Comparison of ENCODE assay signal across 8 cellular contexts in the genomic region with DNA sequence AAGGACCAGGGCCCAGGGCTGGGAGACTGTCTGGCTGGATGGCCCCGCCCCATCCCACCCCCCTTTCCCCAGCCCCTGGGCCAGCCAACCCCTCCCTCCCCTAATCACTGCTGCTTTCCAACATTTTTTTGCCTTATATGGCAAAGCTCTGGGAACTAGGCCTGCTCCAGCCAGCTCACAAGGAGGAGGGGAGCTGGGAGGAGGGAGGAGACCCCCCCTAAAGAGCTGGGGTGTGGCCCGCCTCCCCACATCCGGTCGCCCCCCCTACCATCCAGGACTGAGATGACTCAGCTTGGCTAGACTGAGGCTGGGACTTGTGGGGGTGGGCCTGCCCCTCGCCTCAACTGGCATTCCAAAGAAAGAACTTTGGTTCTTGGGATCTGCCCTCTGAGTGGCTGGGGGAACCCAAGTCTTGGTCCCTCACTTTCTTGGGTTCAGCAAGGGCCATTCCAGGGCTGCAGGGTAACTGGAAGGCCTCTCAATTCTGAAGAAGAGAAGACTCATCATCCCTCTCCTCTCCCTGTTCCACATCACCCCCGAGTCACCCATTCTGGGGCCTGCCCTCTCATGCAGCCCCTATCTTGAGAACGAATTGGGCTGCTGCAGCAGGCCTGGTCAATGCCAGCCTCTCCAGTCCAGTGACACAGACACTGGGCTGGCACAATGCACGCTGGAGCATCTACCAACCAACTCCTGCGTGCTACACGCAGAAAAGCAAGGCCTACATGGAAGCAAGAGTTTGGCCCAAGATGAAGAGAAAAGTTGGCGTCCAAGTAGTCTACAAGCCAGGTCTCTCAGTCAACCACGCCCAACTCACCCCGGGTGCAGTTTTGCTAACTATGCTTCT. TPM values are rescaled to one million over a fixed set of nuclear protein-coding genes. Genes with fewer than 3 reads are reported as not detected.
DNase-seq lines count a peak whose midpoint lies in the region; ATAC-seq and TF ChIP-seq lines count a peak whose summit lies in the region.

No MANE protein-coding gene starts in this region.

- TF ChIP-seq POLR2A in ovary (IDR thresholded peaks at IDR 0.05), result peak; percentile 39
- TF ChIP-seq POLR2A in upper lobe of left lung (IDR thresholded peaks at IDR 0.05), result peak in 1 of 4 donors; percentile 48

- no peak for TF ChIP-seq EP300 in ovary (IDR thresholded peaks at IDR 0.05)
- TF ChIP-seq EP300 in upper lobe of left lung (IDR thresholded peaks at IDR 0.05), result no peak

- DNase-seq in CD1c-positive myeloid dendritic cell (ENCODE audit: extremely low spot score) (peak; percentile 71), HL-60 (ENCODE audit: low read depth in 1 of 2, low spot score in 1 of 2) (peak; percentile 70 to 80), RWPE2 (ENCODE audit: low spot score) (peak; percentile 87), Right ventricle myocardium inferior (ENCODE audit: missing footprints) (peak; percentile 84), ovary (peak; percentile 85 to 89 (median 87)), upper lobe of left lung (peak; percentile 83 to 85)
- peak; percentile 74 for DNase-seq in activated naive CD8-positive, alpha-beta T cell treated with anti-CD3 and anti-CD28 coated beads for 36 hours

- no peaks in the 10 kb centered on the region for H3K9me3 Mint-ChIP-seq in activated naive CD8-positive, alpha-beta T cell treated with anti-CD3 and anti-CD28 coated beads for 36 hours

- H3K9me3 ChIP-seq in RWPE2 (ENCODE audit: severe bottlenecking) (no peaks in the 10 kb centered on the region), ovary (no peaks in the 10 kb centered on the region), upper lobe of left lung (peaks cover 0 to 11% (median 0%) of the 10 kb centered on the region in 4 donors)

- ATAC-seq in RWPE2 (ENCODE audit: low read depth) (peak; percentile 16), Right ventricle myocardium inferior (peak; percentile 62), upper lobe of left lung (ENCODE audit: low FRiP score in 2 of 2) (peak; percentile 68 to 69), GM21423 (IDR thresholded peaks at IDR 0.05; ENCODE audit: unreplicated experiment) (no peak)

- H3K27me3 Mint-ChIP-seq in activated naive CD8-positive, alpha-beta T cell treated with anti-CD3 and anti-CD28 coated beads for 36 hours, result no peaks in the 10 kb centered on the region

- H3K27ac Mint-ChIP-seq in activated naive CD8-positive, alpha-beta T cell treated with anti-CD3 and anti-CD28 coated beads for 36 hours, result peak overlapping the region; percentile 90

- intact Hi-C loops in Right ventricle myocardium inferior (cut with DNase I) (loop anchor here (10.0 kb wide), 1 partner anchor 395 kb away; a partner anchor contains a TSS), ovary (cut with DNase I) (no loop called here)

- H3K4me1 ChIP-seq in RWPE2 (ENCODE audit: insufficient read depth, poor library complexity, severe bottlenecking) (peaks cover 14% of the 10 kb centered on the region), ovary (ENCODE audit: insufficient read depth) (peaks cover 8% of the 10 kb centered on the region), upper lobe of left lung (peaks cover 27 to 62% (median 33%) of the 10 kb centered on the region in 4 donors)

- H3K36me3 ChIP-seq in RWPE2 (ENCODE audit: low read depth) (peaks cover 55% of the 10 kb centered on the region), ovary (no peaks in the 10 kb centered on the region), upper lobe of left lung (peaks cover 0 to 36% (median 29%) of the 10 kb centered on the region in 4 donors)

- WGBS in ovary, 3 donors, result 27 to 45% (median 30%) methylated on average over 12 to 13 of the region's 13 CpGs
- 32% methylated on average over 12 of the region's 13 CpGs; no CpG with 5 or more reads in 1 of the 2 donors for WGBS in upper lobe of left lung, 2 donors

- peaks cover 13% of the 10 kb centered on the region for H3K4me1 Mint-ChIP-seq in activated naive CD8-positive, alpha-beta T cell treated with anti-CD3 and anti-CD28 coated beads for 36 hours

- peak overlapping the region; percentile 93 for H3K4me3 Mint-ChIP-seq in activated naive CD8-positive, alpha-beta T cell treated with anti-CD3 and anti-CD28 coated beads for 36 hours

- H3K4me3 ChIP-seq in HL-60 (replicated peaks; ENCODE audit: insufficient read depth, low read length) (peak overlapping the region; percentile 74), RWPE2 (ENCODE audit: severe bottlenecking) (peak overlapping the region; percentile 56), ovary (peak overlapping the region; percentile 55), upper lobe of left lung (peak overlapping the region; percentile 66 to 88 (median 78))

- peak overlapping the region; percentile 94 for H3K27ac ChIP-seq in HL-60 (replicated peaks)
- peak overlapping the region; percentile 97 for H3K27ac ChIP-seq in RWPE2 (ENCODE audit: poor library complexity, severe bottlenecking)
- peak overlapping the region; percentile 87 to 90 for H3K27ac ChIP-seq in ovary
- H3K27ac ChIP-seq in upper lobe of left lung, result peak overlapping the region; percentile 82 to 95 (median 88)

- H3K36me3 Mint-ChIP-seq in activated naive CD8-positive, alpha-beta T cell treated with anti-CD3 and anti-CD28 coated beads for 36 hours, result peaks cover 20% of the 10 kb centered on the region

- TF ChIP-seq CTCF in HL-60 (IDR thresholded peaks at IDR 0.05; ENCODE audit: insufficient read depth, low read length), result no peak
- TF ChIP-seq CTCF in RWPE2 (IDR thresholded peaks at IDR 0.05; ENCODE audit: poor library complexity, severe bottlenecking), result no peak
- no peak for TF ChIP-seq CTCF in ovary (IDR thresholded peaks at IDR 0.05)
- no peak for TF ChIP-seq CTCF in upper lobe of left lung (IDR thresholded peaks at IDR 0.05)

- H3K27me3 ChIP-seq in HL-60 (ENCODE audit: insufficient read depth, poor library complexity, severe bottlenecking) (no peaks in the 10 kb centered on the region), RWPE2 (ENCODE audit: insufficient read depth, poor library complexity, severe bottlenecking) (no peaks in the 10 kb centered on the region), ovary (no peaks in the 10 kb centered on the region), upper lobe of left lung (peaks cover 0 to 1% (median 0%) of the 10 kb centered on the region in 4 donors)

RNA-seq across cellular contexts. Expression of a gene that starts 4.8 kb away (rescaled TPM):
- 100 to 1,000 TPM; 694 to 696 TPM for total RNA-seq in activated naive CD8-positive, alpha-beta T cell treated with anti-CD3 and anti-CD28 coated beads for 36 hours
- 253 TPM for total RNA-seq in Right ventricle myocardium inferior
- 1,000 to 10,000 TPM in 4 of 7 donors, 100 to 1,000 TPM in 3; 327 to 2,249 (median 1,321) TPM for total RNA-seq in ovary
- polyA plus RNA-seq in ovary, result 100 to 1,000 TPM; 378 to 647 TPM
- 1,000 to 10,000 TPM in 5 of 6 donors, 100 to 1,000 TPM in 1; 800 to 1,760 (median 1,298) TPM for total RNA-seq in upper lobe of left lung

RNA-seq across cellular contexts. Expression of a gene that starts 9.4 kb away (rescaled TPM):
- total RNA-seq in activated naive CD8-positive, alpha-beta T cell treated with anti-CD3 and anti-CD28 coated beads for 36 hours, result 100 to 1,000 TPM; 110 to 112 TPM
- total RNA-seq in Right ventricle myocardium inferior (51.1 TPM), ovary (100 to 1,000 TPM in 5 of 7 donors, 10 to 100 TPM in 2; 40.5 to 158 (median 107) TPM), upper lobe of left lung (10 to 100 TPM; 42.3 to 60.8 (median 53.6) TPM)
- polyA plus RNA-seq in ovary, result 100 to 1,000 TPM in 1 of 2 donors, 10 to 100 TPM in 1; 55.1 to 146 TPM

RNA-seq across cellular contexts. Expression of a gene that starts 28.5 kb away (rescaled TPM):
- 1,000 to 10,000 TPM; 2,967 to 3,168 TPM for total RNA-seq in activated naive CD8-positive, alpha-beta T cell treated with anti-CD3 and anti-CD28 coated beads for 36 hours
- 2,181 TPM for total RNA-seq in Right ventricle myocardium inferior
- total RNA-seq in ovary, result over 10,000 TPM in 1 of 7 donors, 1,000 to 10,000 TPM in 6; 6,380 to 12,508 (median 7,126) TPM
- over 10,000 TPM in 1 of 2 donors, 1,000 to 10,000 TPM in 1; 4,233 to 12,949 TPM for polyA plus RNA-seq in ovary
- 1,000 to 10,000 TPM; 1,246 to 5,225 (median 2,943) TPM for total RNA-seq in upper lobe of left lung

RNA-seq across cellular contexts. Expression of a gene that starts 39.4 kb away (rescaled TPM):
- 10 to 100 TPM; 12.4 to 12.7 TPM for total RNA-seq in activated naive CD8-positive, alpha-beta T cell treated with anti-CD3 and anti-CD28 coated beads for 36 hours
- total RNA-seq in Right ventricle myocardium inferior (52.3 TPM), ovary (10 to 100 TPM; 11.9 to 21.4 (median 18.1) TPM), upper lobe of left lung (10 to 100 TPM; 18.9 to 55.5 (median 48.2) TPM)
- 10 to 100 TPM; 13.0 to 16.1 TPM for polyA plus RNA-seq in ovary

RNA-seq across cellular contexts. Expression of a gene that starts 41.7 kb away (rescaled TPM):
- 10 to 100 TPM; 35.1 to 35.8 TPM for total RNA-seq in activated naive CD8-positive, alpha-beta T cell treated with anti-CD3 and anti-CD28 coated beads for 36 hours
- total RNA-seq in Right ventricle myocardium inferior, result 36.1 TPM
- total RNA-seq in ovary, result 10 to 100 TPM; 31.3 to 62.1 (median 37.9) TPM
- polyA plus RNA-seq in ovary, result 10 to 100 TPM in 1 of 2 donors, 1 to 10 TPM in 1; 7.9 to 33.1 TPM
- total RNA-seq in upper lobe of left lung, result 100 to 1,000 TPM in 2 of 6 donors, 10 to 100 TPM in 4; 39.1 to 228 (median 49.9) TPM
